12 cellular contexts compared by ENCODE assay signal in genomic region chr1:41920658-41921057, GRCh38. TPM values are rescaled to one million over a fixed set of nuclear protein-coding genes. Genes with fewer than 3 reads are reported as not detected.
A peak's percentile ranks its signal among the peaks of the same experiment; 100 is the strongest.
DNase-seq lines count a peak whose midpoint lies in the region; ATAC-seq, FAIRE-seq and TF ChIP-seq lines count a peak whose summit lies in the region.
"Had no signal": no experiment of that assay in that cellular context is flagged by ENCODE, and none has a peak within 500 bp of the region (broad histone marks: within the 10 kb centered on the region; RNA-seq: fewer than 3 reads in every experiment).

No MANE protein-coding gene starts in this region.

- intact Hi-C loops in K562 (cut with micrococcal nuclease) (no loop called here), heart left ventricle (cut with DNase I) (no loop called here), right lobe of liver (cut with DNase I) (no loop called here)

- ATAC-seq in K562, result no peak
- no peak for ATAC-seq in heart left ventricle
- ATAC-seq in GM18520 (IDR thresholded peaks at IDR 0.05; ENCODE audit: unreplicated experiment), result no peak
- no peak for ATAC-seq in right lobe of liver

- TF ChIP-seq EP300 in K562 (IDR thresholded peaks at IDR 0.05; ENCODE audit: low read length), result no peak

- H3K9ac ChIP-seq in K562 (ENCODE audit: insufficient read depth in 1 of 2, low read depth in 2 of 2, low read length in 2 of 2), result no peak overlapping the region

- CTCF ChIA-PET in K562 (lab: Yijun Ruan, JAX; ENCODE audit: low intra/inter-chr PET ratio), result no interaction called here

- H3K9me3 Mint-ChIP-seq in neural crest cell, result peaks cover 9% of the 10 kb centered on the region

- no peak overlapping the region for H3K27ac Mint-ChIP-seq in neural crest cell (ENCODE audit: unreplicated experiment)
- H3K27ac Mint-ChIP-seq: activated B cell treated with CpG ODN at 0.5 μM for 24 hours had no signal

- WGBS in K562 (ENCODE audit: insufficient coverage, low coverage, missing lambda C conversion rate), result 0% methylated on average over 2 of the region's 2 CpGs
- 75 to 90% (median 89%) methylated on average over 2 of the region's 2 CpGs for WGBS in heart left ventricle, 4 donors
- WGBS in right lobe of liver (ENCODE audit: insufficient coverage, low coverage, low lambda C conversion rate, missing lambda C conversion rate), result 83% methylated on average over 2 of the region's 2 CpGs

- peak; percentile 9 for DNase-seq in DMS 273 (lab: John Stamatoyannopoulos, UW; ENCODE audit: unreplicated experiment)
- no peak for DNase-seq in DMS 273 treated with DMSO at 0.1 percent for 48 hours (lab: John Stamatoyannopoulos, UW)
- peak; percentile 40 for DNase-seq in NCI-H226
- no peak for DNase-seq in K562 (ENCODE audit: extremely low read depth in 1 of 4, low spot score in 3 of 4)
- no peak for DNase-seq in neural crest cell (ENCODE audit: low read depth, low spot score)
- DNase-seq in heart left ventricle, result no peak
- no peak for DNase-seq in right lobe of liver
- DNase-seq: 8988T, activated B cell treated with CpG ODN at 0.5 μM for 24 hours, NCI-H1694 had no signal

- H3K27ac ChIP-seq in K562 (ENCODE audit: extremely low read depth, low read depth, low read length) (no peak overlapping the region), heart left ventricle (no peak overlapping the region), right lobe of liver (no peak overlapping the region)
- H3K27ac ChIP-seq: body of pancreas had no signal

- TF ChIP-seq POLR2A in K562 (conservative IDR thresholded peaks at IDR 0.05), result no peak
- no peak for TF ChIP-seq POLR2A in heart left ventricle (IDR thresholded peaks at IDR 0.05)
- TF ChIP-seq POLR2A in right lobe of liver (IDR thresholded peaks at IDR 0.05), result no peak

- no TSS peak for BruUV-seq in K562 (replicated peaks; lab: Mats Ljungman, UMichigan)

- no peak for FAIRE-seq in K562 (lab: Jason Lieb, UNC)

- no peak overlapping the region for H3K4me2 ChIP-seq in K562 (ENCODE audit: insufficient read depth, low read length)

- no peak overlapping the region for H3K4me3 ChIP-seq in K562
- H3K4me3 ChIP-seq in heart left ventricle, result no peak overlapping the region
- H3K4me3 ChIP-seq in right lobe of liver, result no peak overlapping the region
- H3K4me3 ChIP-seq: body of pancreas had no signal

- H3K36me3 ChIP-seq in K562 (ENCODE audit: control insufficient read depth, insufficient read depth, low read length), result no peaks in the 10 kb centered on the region
- H3K36me3 ChIP-seq in heart left ventricle, result no peaks in the 10 kb centered on the region
- no peaks in the 10 kb centered on the region for H3K36me3 ChIP-seq in right lobe of liver

- H3K79me2 ChIP-seq in K562 (ENCODE audit: control insufficient read depth, insufficient read depth, low read length), result no peaks in the 10 kb centered on the region

- H4K20me1 ChIP-seq in K562 (replicated peaks; ENCODE audit: control insufficient read depth, insufficient read depth, low read length), result 0 out of 2 replicates have a peak, but pooled peaks cover 3% of the 10 kb centered on the region

- H3K4me1 ChIP-seq in K562 (replicated peaks in 1 of 2; ENCODE audit: control insufficient read depth in 2 of 2, insufficient read depth in 2 of 2, low read length in 2 of 2) (peaks cover 0 to 12% of the 10 kb centered on the region in 2 experiments; a peak in 2 of 5 replicates), heart left ventricle (peaks cover 3 to 45% (median 27%) of the 10 kb centered on the region in 12 donors), right lobe of liver (peaks cover 0 to 5% (median 0%) of the 10 kb centered on the region in 4 donors)

- peaks cover 35% of the 10 kb centered on the region for H3K4me1 Mint-ChIP-seq in neural crest cell

- H3K9me1 ChIP-seq in K562 (ENCODE audit: control insufficient read depth, insufficient read depth, low read length), result no peaks in the 10 kb centered on the region

- no peaks in the 10 kb centered on the region for H3K9me3 ChIP-seq in K562 (replicated peaks; ENCODE audit: control insufficient read depth, insufficient read depth, low read depth, low read length)
- peaks cover 0 to 8% (median 2%) of the 10 kb centered on the region in 12 donors for H3K9me3 ChIP-seq in heart left ventricle
- no peaks in the 10 kb centered on the region for H3K9me3 ChIP-seq in right lobe of liver
- H3K9me3 ChIP-seq: body of pancreas had no signal

- in situ Hi-C loops in K562 (cut with MboI), result no loop called here

- H2AFZ ChIP-seq in K562 (ENCODE audit: low read depth, low read length), result no peak overlapping the region

- no peaks in the 10 kb centered on the region for H3K36me3 Mint-ChIP-seq in neural crest cell (ENCODE audit: low read depth)

- TF ChIP-seq CTCF in K562 (IDR thresholded peaks at IDR 0.05 in 2 of 3, conservative IDR thresholded peaks at IDR 0.05 in 1 of 3; ENCODE audit: insufficient read depth in 2 of 3, low read depth in 1 of 3, low read length in 3 of 3) (no peak), neural crest cell (conservative IDR thresholded peaks at IDR 0.05) (no peak), heart left ventricle (IDR thresholded peaks at IDR 0.05) (no peak), right lobe of liver (IDR thresholded peaks at IDR 0.05) (no peak)

- peaks cover 23 to 43% of the 10 kb centered on the region in 2 experiments; a peak in 4 of 5 replicates for H3K27me3 ChIP-seq in K562 (ENCODE audit: control insufficient read depth in 2 of 2, insufficient read depth in 2 of 2, low read length in 2 of 2)
- peaks cover 0 to 15% (median 0%) of the 10 kb centered on the region in 9 donors for H3K27me3 ChIP-seq in heart left ventricle
- H3K27me3 ChIP-seq in right lobe of liver, result no peaks in the 10 kb centered on the region
- H3K27me3 ChIP-seq: body of pancreas had no signal

- peak overlapping the region; percentile 47 for H3K4me3 Mint-ChIP-seq in neural crest cell

- H3K27me3 Mint-ChIP-seq in neural crest cell (ENCODE audit: low read depth), result peaks cover 26% of the 10 kb centered on the region

- TF ChIP-seq RAD21 in K562 (CRISPR knock-in tag; conservative IDR thresholded peaks at IDR 0.05 in 1 of 2, IDR thresholded peaks at IDR 0.05 in 1 of 2), result no peak

- POLR2A ChIA-PET in K562 (lab: Yijun Ruan, JAX), result interaction anchor here (0.7 to 1.2 kb wide), 2 partner anchors 26 to 808 kb away, joined by 4 to 5 read pairs; no protein-coding TSS in a partner anchor

TF ChIP-seq in K562, 482 proteins besides CTCF, POLR2A, EP300 and RAD21 (continues in another document):
- no peak for TF ChIP-seq ZNF655 (CRISPR knock-in tag; IDR thresholded peaks at IDR 0.05)
- 0 out of 2 replicates have a peak, but pooled peaks have one; percentile 15 for TF ChIP-seq FOSL1 (tag; conservative IDR thresholded peaks at IDR 0.05)

RNA-seq across cellular contexts. Expression of gene HIVEP3, which starts 1.9 kb away (rescaled TPM):
- total RNA-seq in K562 (2011; cell fraction: chromatin; rRNA removed; ENCODE audit: low replicate concordance), result 1.9 and 2.5 TPM in 2 replicates
- 0.83 and 2.0 TPM in 2 replicates for total RNA-seq in K562 (2011; cell fraction: nucleolus; rRNA removed)
- total RNA-seq in K562 (2011; cell fraction: nucleoplasm; rRNA removed), result 1.5 and 2.0 TPM in 2 replicates
- 0.09 and 0.16 TPM in 2 replicates for total RNA-seq in K562 (2014; rRNA removed)
- total RNA-seq in K562 (2014; rRNA removed; fragmentation: Illumina TruSeq; extraction: Trizol), result 0.26 and 0.33 TPM in 2 replicates
- total RNA-seq in K562 (2015; rRNA removed; fragmentation: Illumina TruSeq; extraction: Trizol), result 0.11 and 0.23 TPM in 2 replicates
- total RNA-seq in K562 (2021), result 0.58 and 0.63 TPM in 2 replicates
- 0.23 and 0.35 TPM in 2 replicates for polyA plus RNA-seq in K562 (2011; rRNA removed)
- polyA plus RNA-seq in K562 (2011; cell fraction: cytosol; rRNA removed), result 0.28 and 0.54 TPM in 2 replicates
- polyA plus RNA-seq in K562 (2011; cell fraction: nucleus; rRNA removed), result 0.38 and 0.65 TPM in 2 replicates
- polyA plus RNA-seq in K562 (2012), result 0.43 and 0.93 TPM in 2 replicates
- polyA plus RNA-seq in K562 (2014; fragmentation: Illumina TruSeq; extraction: Trizol), result 0.53 and 0.55 TPM in 2 replicates
- polyA plus RNA-seq in K562 (2014; fragmentation: Nextera tagmentation; extraction: Ambion mirVana), result under 1 TPM in 1 of 2 experiments, not detected in 1; 0.11 TPM
- 0.15 and 0.49 TPM in 2 replicates for polyA plus RNA-seq in K562 (2014; rRNA removed)
- polyA minus RNA-seq in K562 (2011; rRNA and poly(A)+ RNA removed), result 0.45 and 0.74 TPM in 2 replicates
- polyA minus RNA-seq in K562 (2011; cell fraction: cytosol; rRNA and poly(A)+ RNA removed), result 0.55 TPM in 1 of 2 replicates, not detected in the other
- polyA minus RNA-seq in K562 (2011; cell fraction: nucleus; rRNA and poly(A)+ RNA removed), result 0.11 and 0.40 TPM in 2 replicates
- 1.2 and 1.5 TPM in 2 replicates for total RNA-seq in neural crest cell
- total RNA-seq in heart left ventricle, result 10 to 100 TPM in 1 of 9 donors, 1 to 10 TPM in 8; 3.2 to 11.9 (median 5.1) TPM
- polyA plus RNA-seq in heart left ventricle, result 1 to 10 TPM; 4.1 TPM
- total RNA-seq in right lobe of liver, result 1 to 10 TPM; 1.4 to 3.9 (median 2.2) TPM

Comparison
In these comparisons a context has a peak if more than half of its experiments do, and no peak if none do; other contexts are left out.
1. DNase-seq: peak in DMS 273 (single experiment) and NCI-H226 (single experiment); none in DMS 273 treated with DMSO at 0.1 percent for 48 hours (single experiment), K562 (0 of 4), neural crest cell (single experiment), heart left ventricle (0 of 5) and right lobe of liver (0 of 3).